22 cellular contexts compared by ENCODE assay signal in genomic region chr1:25462732-25463131, GRCh38. TPM values are rescaled to one million over a fixed set of nuclear protein-coding genes. Genes with fewer than 3 reads are reported as not detected.
DNase-seq lines count a peak whose midpoint lies in the region; ATAC-seq, FAIRE-seq and TF ChIP-seq lines count a peak whose summit lies in the region.
"Had no signal": no experiment of that assay in that cellular context is flagged by ENCODE, and none has a peak within 500 bp of the region (broad histone marks: within the 10 kb centered on the region; RNA-seq: fewer than 3 reads in every experiment).

No MANE protein-coding gene starts in this region.

- no peak for FAIRE-seq in pancreas (lab: Jason Lieb, UNC)
- FAIRE-seq: frontal cortex, HepG2 had no signal

- H3K4me3 Mint-ChIP-seq in activated naive CD4-positive, alpha-beta T cell treated with anti-CD3 and anti-CD28 coated beads, Interleukin-2, amount 50 U/mL, for 24 hours, result no peak overlapping the region
- H3K4me3 Mint-ChIP-seq: activated CD8-positive, alpha-beta memory T cell treated with anti-CD3 and anti-CD28 coated beads, Interleukin-2, amount 10 ng/mL, durations not matched to agents 7 days and 5 days; activated T-helper 17 cell treated with anti-CD3 and anti-CD28 coated beads, Interleukin-2, amount 50 U/mL, for 72 hours had no signal

- H3K27ac Mint-ChIP-seq in activated naive CD4-positive, alpha-beta T cell treated with anti-CD3 and anti-CD28 coated beads, Interleukin-2, amount 50 U/mL, for 24 hours, result peak overlapping the region; percentile 42
- H3K27ac Mint-ChIP-seq: activated CD8-positive, alpha-beta memory T cell treated with anti-CD3 and anti-CD28 coated beads, Interleukin-2, amount 10 ng/mL, durations not matched to agents 7 days and 5 days; activated T-helper 17 cell treated with anti-CD3 and anti-CD28 coated beads, Interleukin-2, amount 50 U/mL, for 72 hours had no signal

- H3K36me3 Mint-ChIP-seq in activated naive CD4-positive, alpha-beta T cell treated with anti-CD3 and anti-CD28 coated beads, Interleukin-2, amount 50 U/mL, for 24 hours, result peaks cover 17% of the 10 kb centered on the region

- H3K9me3 ChIP-seq in pancreas, result no peaks in the 10 kb centered on the region
- H3K9me3 ChIP-seq: breast epithelium had no signal

- H3K27me3 ChIP-seq in pancreas, result no peaks in the 10 kb centered on the region
- H3K27me3 ChIP-seq: BLaER1 treated with 17β-estradiol and CSF1 and Interleukin-3, amounts not matched to agents 10 nM and 100 nM; breast epithelium had no signal

- H3K4me1 Mint-ChIP-seq in activated naive CD4-positive, alpha-beta T cell treated with anti-CD3 and anti-CD28 coated beads, Interleukin-2, amount 50 U/mL, for 24 hours, result peaks cover 34% of the 10 kb centered on the region
- H3K4me1 Mint-ChIP-seq: activated T-helper 17 cell treated with anti-CD3 and anti-CD28 coated beads, Interleukin-2, amount 50 U/mL, for 72 hours had no signal

- peaks cover 0 to 19% (median 3%) of the 10 kb centered on the region in 3 donors for H3K36me3 ChIP-seq in pancreas
- H3K36me3 ChIP-seq: breast epithelium had no signal

- peak in 3 of 4 donors; percentile 11 to 27 (median 20) for ATAC-seq in pancreas
- no peak for ATAC-seq in HG02840 (IDR thresholded peaks at IDR 0.05; ENCODE audit: low FRiP score, unreplicated experiment)
- ATAC-seq: activated CD8-positive, alpha-beta memory T cell treated with anti-CD3 and anti-CD28 coated beads, Interleukin-2, amount 10 ng/mL, durations not matched to agents 7 days and 5 days; activated T-helper 17 cell treated with anti-CD3 and anti-CD28 coated beads, Interleukin-2, amount 50 U/mL, for 72 hours; HepG2 had no signal

- no peak overlapping the region for H3K27ac ChIP-seq in pancreas
- H3K27ac ChIP-seq: BLaER1 treated with 17β-estradiol and CSF1 and Interleukin-3, amounts not matched to agents 10 nM and 100 nM; breast epithelium; RWPE1 had no signal

- intact Hi-C loops in pancreas (cut with DNase I), result no loop called here

- no peaks in the 10 kb centered on the region for H3K27me3 Mint-ChIP-seq in activated naive CD4-positive, alpha-beta T cell treated with anti-CD3 and anti-CD28 coated beads, Interleukin-2, amount 50 U/mL, for 24 hours
- H3K27me3 Mint-ChIP-seq: activated CD8-positive, alpha-beta memory T cell treated with anti-CD3 and anti-CD28 coated beads, Interleukin-2, amount 10 ng/mL, durations not matched to agents 7 days and 5 days; activated T-helper 17 cell treated with anti-CD3 and anti-CD28 coated beads, Interleukin-2, amount 50 U/mL, for 72 hours had no signal

- no peak overlapping the region for H3K4me3 ChIP-seq in choroid plexus epithelial cell (ENCODE audit: low read depth, low read length)
- no peak overlapping the region for H3K4me3 ChIP-seq in pancreas
- H3K4me3 ChIP-seq: BLaER1 treated with 17β-estradiol and CSF1 and Interleukin-3, amounts not matched to agents 10 nM and 100 nM; breast epithelium had no signal

- WGBS in pancreas, 2 donors, result 42 to 44% methylated on average over 5 of the region's 5 CpGs

- peaks cover 11 to 21% (median 11%) of the 10 kb centered on the region in 3 donors for H3K4me1 ChIP-seq in pancreas

- no peak for DNase-seq in activated naive CD4-positive, alpha-beta T cell (lab: John Stamatoyannopoulos, UW)
- DNase-seq in NCI-H345 treated with DMSO at 0.1 percent for 48 hours (lab: John Stamatoyannopoulos, UW; ENCODE audit: unreplicated experiment) (peak; percentile 38), choroid plexus epithelial cell (ENCODE audit: low read depth) (peak; percentile 31), pancreas (no peak), AML-193 (lab: John Stamatoyannopoulos, UW) (no peak), T-helper 2 cell (no peak)
- DNase-seq: activated CD4-positive, alpha-beta T cell treated with anti-CD3 and anti-CD28 coated beads for 48 hours; activated CD8-positive, alpha-beta memory T cell treated with anti-CD3 and anti-CD28 coated beads, Interleukin-2, amount 10 ng/mL, durations not matched to agents 7 days and 5 days; GF-D8; midbrain; NCI-H1436; NCI-H226; posterior cingulate gyrus; stimulated activated naive CD4-positive, alpha-beta T cell treated with Interleukin-2 at 50 U/mL for 16 hours had no signal

- H3K9me3 Mint-ChIP-seq in activated naive CD4-positive, alpha-beta T cell treated with anti-CD3 and anti-CD28 coated beads, Interleukin-2, amount 50 U/mL, for 24 hours, result no peaks in the 10 kb centered on the region
- H3K9me3 Mint-ChIP-seq: activated T-helper 17 cell treated with anti-CD3 and anti-CD28 coated beads, Interleukin-2, amount 50 U/mL, for 72 hours had no signal

- TF ChIP-seq CTCF in choroid plexus epithelial cell (conservative IDR thresholded peaks at IDR 0.05; ENCODE audit: low read depth, low read length), result no peak
- no peak for TF ChIP-seq CTCF in pancreas (IDR thresholded peaks at IDR 0.05)

RNA-seq across cellular contexts. Expression of gene MACO1, which starts 32.0 kb away (rescaled TPM):
- 10 to 100 TPM; 19.6 to 28.2 (median 23.9) TPM for total RNA-seq in pancreas
- polyA plus RNA-seq in pancreas, result 10 to 100 TPM in 1 of 2 donors, 1 to 10 TPM in 1; 8.8 to 14.4 TPM

RNA-seq across cellular contexts. Expression of gene RHCE, which starts 42.1 kb away (rescaled TPM):
- under 1 TPM; 0.24 to 0.90 (median 0.49) TPM for total RNA-seq in pancreas
- under 1 TPM; 0.23 to 0.53 TPM for polyA plus RNA-seq in pancreas
- total RNA-seq: activated CD8-positive, alpha-beta memory T cell treated with anti-CD3 and anti-CD28 coated beads, Interleukin-2, amount 10 ng/mL, durations not matched to agents 7 days and 5 days; HepG2 had no signal

Comparison
In these comparisons a context has a peak if more than half of its experiments do, and no peak if none do; other contexts are left out.
1. DNase-seq: peak in NCI-H345 treated with DMSO at 0.1 percent for 48 hours (single experiment) and choroid plexus epithelial cell (single experiment); none in activated naive CD4-positive, alpha-beta T cell (0 of 4), pancreas (0 of 6), AML-193 (0 of 2) and T-helper 2 cell (0 of 5).